In genomic region chr17:17131876-17132275, GRCh38 we compare ENCODE assay signal across 21 cellular contexts.
A peak's percentile ranks its signal among the peaks of the same experiment; 100 is the strongest.
DNase-seq lines count a peak whose midpoint lies in the region; ATAC-seq and TF ChIP-seq lines count a peak whose summit lies in the region.
"Had no signal": no experiment of that assay in that cellular context is flagged by ENCODE, and none has a peak within 500 bp of the region (broad histone marks: within the 10 kb centered on the region; RNA-seq: fewer than 3 reads in every experiment).

No MANE protein-coding gene starts in this region.

- peaks cover 94 to 97% of the 10 kb centered on the region in 2 experiments for H3K36me3 ChIP-seq in mesenchymal stem cell (ENCODE audit: control insufficient read depth in 1 of 2, insufficient read depth in 2 of 2, low read depth in 1 of 2, low read length in 2 of 2)

- H3K4me1 Mint-ChIP-seq in stimulated activated effector memory CD8-positive, alpha-beta T cell treated with anti-CD3 and anti-CD28 coated beads, Interleukin-12 subunit alpha, Interleukin-12 subunit beta, amount 100 ng/mL, for 72 hours, result peaks cover 44% of the 10 kb centered on the region
- peaks cover 58% of the 10 kb centered on the region for H3K4me1 Mint-ChIP-seq in glutamatergic neuron (ENCODE audit: low read depth, unreplicated experiment)

- H3K4me3 ChIP-seq in right cardiac atrium (ENCODE audit: low read length) (no peak overlapping the region), mesenchymal stem cell (ENCODE audit: insufficient read depth in 1 of 2, low read depth in 1 of 2, low read length in 2 of 2) (no peak overlapping the region)
- H3K4me3 ChIP-seq: A549, K562, Peyer's patch had no signal

- H2BK120ac ChIP-seq in mesenchymal stem cell (ENCODE audit: low read depth, low read length), result no peak overlapping the region

- H3K9me3 Mint-ChIP-seq in stimulated activated effector memory CD8-positive, alpha-beta T cell treated with anti-CD3 and anti-CD28 coated beads, Interleukin-12 subunit alpha, Interleukin-12 subunit beta, amount 100 ng/mL, for 72 hours, result no peaks in the 10 kb centered on the region
- peaks cover 23% of the 10 kb centered on the region for H3K9me3 Mint-ChIP-seq in glutamatergic neuron (ENCODE audit: unreplicated experiment)

- H2AFZ ChIP-seq in mesenchymal stem cell (ENCODE audit: low read depth, low read length), result no peak overlapping the region

- ATAC-seq in right cardiac atrium, result no peak
- no peak for ATAC-seq in stimulated activated effector memory CD8-positive, alpha-beta T cell treated with anti-CD3 and anti-CD28 coated beads, Interleukin-12 subunit alpha, Interleukin-12 subunit beta, amount 100 ng/mL, for 72 hours
- ATAC-seq: A549, K562 had no signal

- intact Hi-C loops in right cardiac atrium (cut with DNase I), result loop anchor here in 1 of 4 donors (10.0 kb wide), 1 partner anchor 127 kb away; no protein-coding TSS in a partner anchor
- intact Hi-C loops in cardiac septum (cut with DNase I), result no loop called here

- H3K9me3 ChIP-seq in right cardiac atrium (ENCODE audit: control insufficient read depth, low read length) (no peaks in the 10 kb centered on the region), mesenchymal stem cell (ENCODE audit: control insufficient read depth, low read length) (no peaks in the 10 kb centered on the region)
- H3K9me3 ChIP-seq: A549, Peyer's patch, SK-N-SH had no signal

- H3K4me2 ChIP-seq in mesenchymal stem cell (ENCODE audit: low read length, poor library complexity, severe bottlenecking), result no peak overlapping the region
- H3K4me2 ChIP-seq: A549, SK-N-SH had no signal

- H3K14ac ChIP-seq in mesenchymal stem cell (ENCODE audit: low read length in 2 of 2), result no peak overlapping the region

- H3K27ac ChIP-seq in right cardiac atrium (ENCODE audit: low read length), result no peak overlapping the region
- H3K27ac ChIP-seq in caudate nucleus (ENCODE audit: low read depth, low read length), result peak overlapping the region; percentile 56
- H3K27ac ChIP-seq in mesenchymal stem cell (ENCODE audit: low read length, poor library complexity, severe bottlenecking), result no peak overlapping the region
- H3K27ac ChIP-seq: C4-2B, Peyer's patch had no signal

- H3K23ac ChIP-seq in mesenchymal stem cell (ENCODE audit: low read length in 2 of 2), result no peak overlapping the region

- peak overlapping the region; percentile 76 for H3K27ac Mint-ChIP-seq in stimulated activated effector memory CD8-positive, alpha-beta T cell treated with anti-CD3 and anti-CD28 coated beads, Interleukin-12 subunit alpha, Interleukin-12 subunit beta, amount 100 ng/mL, for 72 hours
- no peak overlapping the region for H3K27ac Mint-ChIP-seq in glutamatergic neuron (ENCODE audit: unreplicated experiment)

- no peak overlapping the region for H2BK5ac ChIP-seq in mesenchymal stem cell (ENCODE audit: low read depth, low read length, poor library complexity, severe bottlenecking)

- no peak overlapping the region for H2BK15ac ChIP-seq in mesenchymal stem cell (ENCODE audit: low read depth, poor library complexity, severe bottlenecking)

- peak in 2 of 3 donors; percentile 13 to 20 for DNase-seq in right cardiac atrium
- DNase-seq in cardiac septum (ENCODE audit: low spot score), result no peak
- DNase-seq in caudate nucleus (lab: John Stamatoyannopoulos, UW), result no peak
- DNase-seq in mesenchymal stem cell, result no peak
- no peak for DNase-seq in stimulated activated effector memory CD8-positive, alpha-beta T cell treated with anti-CD3 and anti-CD28 coated beads, Interleukin-12 subunit alpha, Interleukin-12 subunit beta, amount 100 ng/mL, for 72 hours (ENCODE audit: low spot score in 2 of 2)
- no peak for DNase-seq in cerebellum (ENCODE audit: low spot score)
- no peak for DNase-seq in NCI-H1694 treated with DMSO at 0.1 percent for 48 hours (lab: John Stamatoyannopoulos, UW)
- DNase-seq in glutamatergic neuron, result no peak
- DNase-seq: DMS79; H7; NCI-H1092 treated with DMSO at 0.1 percent for 48 hours; NCI-H2107; NCI-H510A; NCI-H748 treated with DMSO at 0.1 percent for 48 hours; NK-92 treated with Interleukin-12 subunit alpha and Interleukin-12 subunit beta, amount 100 ng/mL, for 24 hours; Peyer's patch; SHP77 treated with DMSO at 0.1 percent for 48 hours; SK-N-SH had no signal

- peaks cover 79% of the 10 kb centered on the region for H3K79me1 ChIP-seq in mesenchymal stem cell (replicated peaks; ENCODE audit: low read length, poor library complexity, severe bottlenecking)

- no peak for TF ChIP-seq CTCF in glutamatergic neuron (IDR thresholded peaks at IDR 0.05; ENCODE audit: partially characterized antibody, unreplicated experiment)

- no peak overlapping the region for H3K4me3 Mint-ChIP-seq in stimulated activated effector memory CD8-positive, alpha-beta T cell treated with anti-CD3 and anti-CD28 coated beads, Interleukin-12 subunit alpha, Interleukin-12 subunit beta, amount 100 ng/mL, for 72 hours
- no peak overlapping the region for H3K4me3 Mint-ChIP-seq in glutamatergic neuron (ENCODE audit: unreplicated experiment)

- H3K4ac ChIP-seq in mesenchymal stem cell (ENCODE audit: low read depth in 1 of 2, low read length in 2 of 2), result no peak overlapping the region

- H3K27me3 Mint-ChIP-seq in glutamatergic neuron (ENCODE audit: unreplicated experiment), result peaks cover 28% of the 10 kb centered on the region

- WGBS in right cardiac atrium, result 84% methylated on average over 4 of the region's 4 CpGs
- 87% methylated on average over 4 of the region's 4 CpGs for WGBS in mesenchymal stem cell

- H2AK5ac ChIP-seq in mesenchymal stem cell (ENCODE audit: low read length, severe bottlenecking), result no peak overlapping the region

- no peaks in the 10 kb centered on the region for H3K27me3 ChIP-seq in right cardiac atrium (ENCODE audit: control insufficient read depth, insufficient read depth)
- no peaks in the 10 kb centered on the region for H3K27me3 ChIP-seq in mesenchymal stem cell (ENCODE audit: control insufficient read depth in 1 of 2, insufficient read depth in 1 of 2, low read length in 2 of 2)
- H3K27me3 ChIP-seq: Peyer's patch had no signal

- H3K4me1 ChIP-seq in right cardiac atrium (ENCODE audit: control insufficient read depth, insufficient read depth, low read length) (no peaks in the 10 kb centered on the region), mesenchymal stem cell (ENCODE audit: control insufficient read depth, insufficient read depth, low read depth, low read length) (peaks cover 22% of the 10 kb centered on the region)

- H3K9ac ChIP-seq in mesenchymal stem cell (ENCODE audit: low read length), result no peak overlapping the region
- H3K9ac ChIP-seq: SK-N-SH had no signal

- no peak overlapping the region for H2BK12ac ChIP-seq in mesenchymal stem cell (ENCODE audit: low read length in 2 of 2)

- no peak overlapping the region for H4K8ac ChIP-seq in mesenchymal stem cell (ENCODE audit: low read length)

- H4K91ac ChIP-seq in mesenchymal stem cell (ENCODE audit: low read length), result peak overlapping the region; percentile 12

- peaks cover 45% of the 10 kb centered on the region for H3K36me3 Mint-ChIP-seq in stimulated activated effector memory CD8-positive, alpha-beta T cell treated with anti-CD3 and anti-CD28 coated beads, Interleukin-12 subunit alpha, Interleukin-12 subunit beta, amount 100 ng/mL, for 72 hours
- peaks cover 5% of the 10 kb centered on the region for H3K36me3 Mint-ChIP-seq in glutamatergic neuron (ENCODE audit: unreplicated experiment)

- H3K18ac ChIP-seq in mesenchymal stem cell (ENCODE audit: low read depth in 1 of 2, low read length in 2 of 2), result no peak overlapping the region

Comparison
In these comparisons a context has a peak if more than half of its experiments do, and no peak if none do; other contexts are left out.
1. DNase-seq: peak in right cardiac atrium (2 of 3); none in cardiac septum (single experiment), caudate nucleus (0 of 61), mesenchymal stem cell (single experiment), stimulated activated effector memory CD8-positive, alpha-beta T cell treated with anti-CD3 and anti-CD28 coated beads, Interleukin-12 subunit alpha, Interleukin-12 subunit beta, amount 100 ng/mL, for 72 hours (0 of 2), cerebellum (single experiment), NCI-H1694 treated with DMSO at 0.1 percent for 48 hours (single experiment) and glutamatergic neuron (single experiment).